ENCODE assay signal across 20 cellular contexts in genomic region chr14:74855945-74856344, GRCh38. TPM values are rescaled to one million over a fixed set of nuclear protein-coding genes. Genes with fewer than 3 reads are reported as not detected.
"Had no signal": no experiment of that assay in that cellular context is flagged by ENCODE, and none has a peak within 500 bp of the region (broad histone marks: within the 10 kb centered on the region; RNA-seq: fewer than 3 reads in every experiment).

No MANE protein-coding gene starts in this region.

- H3K27me3 ChIP-seq: ovary, sigmoid colon, spleen, stomach, upper lobe of right lung had no signal

- H3K36me3 ChIP-seq: ovary, sigmoid colon, spleen, stomach, thoracic aorta, upper lobe of right lung had no signal

- DNase-seq: activated CD4-positive, alpha-beta T cell treated with anti-CD3 and anti-CD28 coated beads for 48 hours; activated CD8-positive, alpha-beta memory T cell treated with anti-CD3 and anti-CD28 coated beads, Interleukin-2, amount 50 U/mL, for 4 hours; activated CD8-positive, alpha-beta T cell treated with anti-CD3 and anti-CD28 coated beads, Interleukin-2, amount 10 ng/mL, durations not matched to agents 7 days and 5 days; activated effector memory CD4-positive, alpha-beta T cell treated with anti-CD3 and anti-CD28 coated beads, Interleukin-2, amount 50 U/mL, for 16 hours; activated T-cell treated with anti-CD3 and anti-CD28 coated beads, Interleukin-2, amount 50 U/mL, for 48 hours; amniotic stem cell; left cardiac atrium; midbrain; ovary; sigmoid colon; spleen; stomach; upper lobe of right lung had no signal

- H3K9me3 ChIP-seq: ovary, sigmoid colon, spleen, stomach, thoracic aorta, upper lobe of right lung had no signal

- H3K4me3 ChIP-seq: lung, ovary, sigmoid colon, spleen, stomach, thoracic aorta, upper lobe of right lung had no signal

- ATAC-seq: activated CD8-positive, alpha-beta T cell treated with anti-CD3 and anti-CD28 coated beads, Interleukin-2, amount 10 ng/mL, durations not matched to agents 7 days and 5 days; left cardiac atrium; upper lobe of right lung; WTC11 had no signal

- H3K27ac ChIP-seq: ovary, sigmoid colon, spleen, thoracic aorta, upper lobe of right lung had no signal

RNA-seq across cellular contexts. Expression of gene PROX2, which starts 20.0 kb away (rescaled TPM):
- total RNA-seq: cardiac septum, left cardiac atrium, myocyte, neural crest cell, ovary, stomach, thoracic aorta, upper lobe of right lung had no signal
- polyA plus RNA-seq: esophagus, ovary, stomach had no signal
